21 cellular contexts compared by ENCODE assay signal in genomic region chr7:47142867-47143175, GRCh38.
"Had no signal": no experiment of that assay in that cellular context is flagged by ENCODE, and none has a peak within 500 bp of the region (broad histone marks: within the 10 kb centered on the region; RNA-seq: fewer than 3 reads in every experiment).

No MANE protein-coding gene starts in this region.

- FAIRE-seq: colon, kidney, pancreas had no signal

- H3K9me3 ChIP-seq: gastrocnemius medialis, heart left ventricle, mucosa of descending colon, neutrophil, pancreas, right lobe of liver, stomach, thyroid gland had no signal

- H2AFZ ChIP-seq: hepatocyte had no signal

- H3K36me3 ChIP-seq: gastrocnemius medialis, heart left ventricle, neutrophil, pancreas, right lobe of liver, stomach, thyroid gland had no signal

- H3K4me1 ChIP-seq: gastrocnemius medialis, thyroid gland had no signal

- ATAC-seq: gastrocnemius medialis; heart left ventricle; left lobe of liver; mucosa of descending colon; natural killer cell treated with Interleukin-12 subunit alpha and Interleukin-12 subunit beta and Interleukin-15 and Interleukin-18, amount 100 ng/mL, for 72 hours; pancreas; right lobe of liver; stimulated activated effector memory CD8-positive, alpha-beta T cell treated with anti-CD3 and anti-CD28 coated beads, Interleukin-12 subunit alpha, Interleukin-12 subunit beta, amount 100 ng/mL, for 72 hours had no signal

- H3K4me2 ChIP-seq: hepatocyte had no signal

- DNase-seq: dorsolateral prefrontal cortex; effector CD4-positive, alpha-beta T cell; gastrocnemius medialis; heart left ventricle; kidney; mucosa of descending colon; naive B cell; pancreas; right lobe of liver; stimulated activated CD4-positive, alpha-beta T cell treated with anti-CD3 and anti-CD28 coated beads, Interleukin-2, amount 100 ng/mL, for 24 hours; stimulated activated CD4-positive, alpha-beta T cell treated with anti-CD3 and anti-CD28 coated beads, Interleukin-4, amount 100 ng/mL, for 24 hours; stimulated activated naive CD4-positive, alpha-beta T cell treated with Interleukin-2 at 50 U/mL for 16 hours; stomach; thyroid gland had no signal

- H3K79me2 ChIP-seq: hepatocyte had no signal

- H3K27me3 ChIP-seq: gastrocnemius medialis, heart left ventricle, hepatocyte, neutrophil, pancreas, right lobe of liver, stomach, thyroid gland had no signal

- H3K4me3 ChIP-seq: dorsolateral prefrontal cortex, gastrocnemius medialis, heart left ventricle, hepatocyte, lung, mucosa of descending colon, pancreas, right lobe of liver, stomach, thyroid gland had no signal

- H3K27ac ChIP-seq: dorsolateral prefrontal cortex, gastrocnemius medialis, heart left ventricle, hepatocyte, neutrophil, pancreas, right lobe of liver, stomach, thyroid gland had no signal
